Comparison of ENCODE assay signal across 1 cellular context in genomic region chr19:29662278-29662603, GRCh38.
TF ChIP-seq lines count a peak whose summit lies in the region.

No MANE protein-coding gene starts in this region.

TF ChIP-seq in WTC11, 78 proteins besides CTCF, POLR2A, EP300 and RAD21 (continued from another document):
- no peak for TF ChIP-seq STAT6 (CRISPR knock-in tag; conservative IDR thresholded peaks at IDR 0.05; ENCODE audit: low read depth)
- TF ChIP-seq AR (CRISPR knock-in tag; IDR thresholded peaks at IDR 0.05): no peak
- TF ChIP-seq NFE2L1 (CRISPR knock-in tag; IDR thresholded peaks at IDR 0.05): no peak
- TF ChIP-seq, protein P1, sequence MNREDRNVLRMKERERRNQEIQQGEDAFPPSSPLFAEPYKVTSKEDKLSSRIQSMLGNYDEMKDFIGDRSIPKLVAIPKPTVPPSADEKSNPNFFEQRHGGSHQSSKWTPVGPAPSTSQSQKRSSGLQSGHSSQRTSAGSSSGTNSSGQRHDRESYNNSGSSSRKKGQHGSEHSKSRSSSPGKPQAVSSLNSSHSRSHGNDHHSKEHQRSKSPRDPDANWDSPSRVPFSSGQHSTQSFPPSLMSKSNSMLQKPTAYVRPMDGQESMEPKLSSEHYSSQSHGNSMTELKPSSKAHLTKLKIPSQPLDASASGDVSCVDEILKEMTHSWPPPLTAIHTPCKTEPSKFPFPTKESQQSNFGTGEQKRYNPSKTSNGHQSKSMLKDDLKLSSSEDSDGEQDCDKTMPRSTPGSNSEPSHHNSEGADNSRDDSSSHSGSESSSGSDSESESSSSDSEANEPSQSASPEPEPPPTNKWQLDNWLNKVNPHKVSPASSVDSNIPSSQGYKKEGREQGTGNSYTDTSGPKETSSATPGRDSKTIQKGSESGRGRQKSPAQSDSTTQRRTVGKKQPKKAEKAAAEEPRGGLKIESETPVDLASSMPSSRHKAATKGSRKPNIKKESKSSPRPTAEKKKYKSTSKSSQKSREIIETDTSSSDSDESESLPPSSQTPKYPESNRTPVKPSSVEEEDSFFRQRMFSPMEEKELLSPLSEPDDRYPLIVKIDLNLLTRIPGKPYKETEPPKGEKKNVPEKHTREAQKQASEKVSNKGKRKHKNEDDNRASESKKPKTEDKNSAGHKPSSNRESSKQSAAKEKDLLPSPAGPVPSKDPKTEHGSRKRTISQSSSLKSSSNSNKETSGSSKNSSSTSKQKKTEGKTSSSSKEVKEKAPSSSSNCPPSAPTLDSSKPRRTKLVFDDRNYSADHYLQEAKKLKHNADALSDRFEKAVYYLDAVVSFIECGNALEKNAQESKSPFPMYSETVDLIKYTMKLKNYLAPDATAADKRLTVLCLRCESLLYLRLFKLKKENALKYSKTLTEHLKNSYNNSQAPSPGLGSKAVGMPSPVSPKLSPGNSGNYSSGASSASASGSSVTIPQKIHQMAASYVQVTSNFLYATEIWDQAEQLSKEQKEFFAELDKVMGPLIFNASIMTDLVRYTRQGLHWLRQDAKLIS (CRISPR knock-in tag; IDR thresholded peaks at IDR 0.05; ENCODE audit: borderline replicate concordance): no peak
